In genomic region chr20:31833130-31833930, GRCh38 we compare ENCODE assay signal across 8 cellular contexts. TPM values are rescaled to one million over a fixed set of nuclear protein-coding genes. Genes with fewer than 3 reads are reported as not detected.
DNase-seq lines count a peak whose midpoint lies in the region; ATAC-seq and TF ChIP-seq lines count a peak whose summit lies in the region.

No MANE protein-coding gene starts in this region.

- TF ChIP-seq CTCF in A673 (conservative IDR thresholded peaks at IDR 0.05; ENCODE audit: low read depth, low read length) (peak; percentile 85), GM12865 (IDR thresholded peaks at IDR 0.05; ENCODE audit: insufficient read depth, low read depth, low read length, missing control alignments) (peak; percentile 90), left ventricle myocardium inferior (IDR thresholded peaks at IDR 0.05; ENCODE audit: borderline replicate concordance) (peak; percentile 88)

- H3K36me3 ChIP-seq in A673 (ENCODE audit: insufficient read depth, low read length, poor library complexity, severe bottlenecking), result no peaks in the 10 kb centered on the region
- H3K36me3 ChIP-seq in left ventricle myocardium inferior, result no peaks in the 10 kb centered on the region

- BruUV-seq in A673 (replicated peaks; lab: Mats Ljungman, UMichigan), result no TSS peak

- DNase-seq in A673 (ENCODE audit: low spot score) (peak; percentile 43), GM12865 (ENCODE audit: low read depth) (peak; percentile 68), RKO (ENCODE audit: low spot score) (peak; percentile 51), left ventricle myocardium inferior (peak; percentile 65)
- DNase-seq in activated effector memory CD4-positive, alpha-beta T cell treated with Interleukin-2 at 50 U/mL for 16 hours, result peak; percentile 36
- peak; percentile 18 to 63 for DNase-seq in stimulated activated CD4-positive, alpha-beta T cell treated with anti-CD3 and anti-CD28 coated beads, Interleukin-12 subunit alpha, Interleukin-12 subunit beta, amount 100 ng/mL, for 24 hours (ENCODE audit: low read depth in 2 of 2)

- CTCF ChIA-PET in A673 (lab: Charles Lee), result no interaction called here

- H3K27ac ChIP-seq in A673 (ENCODE audit: low read depth, low read length, poor library complexity, severe bottlenecking) (no peak overlapping the region), left ventricle myocardium inferior (replicated peaks) (peak overlapping the region; percentile 33)

- ATAC-seq in GM18502 (IDR thresholded peaks at IDR 0.05; ENCODE audit: poor library complexity, unreplicated experiment) (no peak), HG03571 (IDR thresholded peaks at IDR 0.05; ENCODE audit: unreplicated experiment) (no peak)

- H3K4me3 ChIP-seq in A673 (ENCODE audit: low read depth, low read length, poor library complexity, severe bottlenecking) (no peak overlapping the region), GM12865 (ENCODE audit: low read depth, low read length) (no peak overlapping the region), left ventricle myocardium inferior (no peak overlapping the region)

- POLR2A ChIA-PET in A673 (lab: Charles Lee; ENCODE audit: low non-redundant PET), result no interaction called here

- H3K9me3 ChIP-seq in A673 (ENCODE audit: low read depth, low read length, poor library complexity, severe bottlenecking) (no peaks in the 10 kb centered on the region), left ventricle myocardium inferior (replicated peaks) (no peaks in the 10 kb centered on the region)

- intact Hi-C loops in A673 (cut with micrococcal nuclease; ENCODE audit: unreplicated experiment) (no loop called here), left ventricle myocardium inferior (cut with micrococcal nuclease) (no loop called here)

- H3K4me1 ChIP-seq in A673 (ENCODE audit: insufficient read depth, low read length, poor library complexity, severe bottlenecking) (no peaks in the 10 kb centered on the region), left ventricle myocardium inferior (peaks cover 33% of the 10 kb centered on the region)

- no peaks in the 10 kb centered on the region for H3K27me3 ChIP-seq in A673 (replicated peaks; ENCODE audit: insufficient read depth, low read depth, low read length, poor library complexity)
- H3K27me3 ChIP-seq in left ventricle myocardium inferior (ENCODE audit: low read depth), result no peaks in the 10 kb centered on the region

RNA-seq across cellular contexts. Expression of gene FOXS1, which starts 12.1 kb away (rescaled TPM):
- total RNA-seq in A673 (2021), result not detected in 2 replicates
- total RNA-seq in left ventricle myocardium inferior, result 1.6 TPM

RNA-seq across cellular contexts. Expression of gene MYLK2, which starts 14.2 kb away (rescaled TPM):
- total RNA-seq in A673 (2021) (1.2 and 1.3 TPM in 2 replicates), left ventricle myocardium inferior (0.25 TPM)

RNA-seq across cellular contexts. Expression of gene DUSP15, which starts 37.0 kb away (rescaled TPM):
- total RNA-seq in A673 (2021) (0.31 TPM in 1 of 2 replicates, not detected in the other), left ventricle myocardium inferior (5.1 TPM)

RNA-seq across cellular contexts. Expression of gene TTLL9, which starts 37.1 kb away (rescaled TPM):
- total RNA-seq in A673 (2021) (not detected in 2 replicates), left ventricle myocardium inferior (0.05 TPM)
